9 cellular contexts compared by ENCODE assay signal in genomic region chr10:113960617-113961260, GRCh38.
DNase-seq lines count a peak whose midpoint lies in the region; ATAC-seq lines count a peak whose summit lies in the region.
"Had no signal": no experiment of that assay in that cellular context is flagged by ENCODE, and none has a peak within 500 bp of the region (broad histone marks: within the 10 kb centered on the region; RNA-seq: fewer than 3 reads in every experiment).

No MANE protein-coding gene starts in this region.

- H3K4me2 ChIP-seq in neuronal stem cell (ENCODE audit: insufficient read depth, low read length, poor library complexity, severe bottlenecking), result no peak overlapping the region

- no peaks in the 10 kb centered on the region for H3K79me1 ChIP-seq in neuronal stem cell (ENCODE audit: low read depth, low read length)

- no peak overlapping the region for H3K4me3 ChIP-seq in neuronal stem cell (ENCODE audit: low read length in 2 of 2)

- no peaks in the 10 kb centered on the region for H3K27me3 ChIP-seq in neuronal stem cell (ENCODE audit: control insufficient read depth in 3 of 3, insufficient read depth in 3 of 3, low read depth in 1 of 3, low read length in 3 of 3)

- H3K9ac ChIP-seq in neuronal stem cell (ENCODE audit: low read depth, low read length, poor library complexity), result no peak overlapping the region

- CTCF ChIA-PET in activated naive CD4-positive, alpha-beta T cell treated with anti-CD3 and anti-CD28 coated beads, Interleukin-2, amount 10 ng/mL, durations not matched to agents 7 days and 5 days (lab: Charles Lee), result interaction anchor here (1.3 kb wide), 1 partner anchor 87 kb away, joined by 3 read pairs; no protein-coding TSS in a partner anchor

- peak overlapping the region; percentile 9 for H2AFZ ChIP-seq in neuronal stem cell (ENCODE audit: low read length)

- no peak overlapping the region for H2BK12ac ChIP-seq in neuronal stem cell (ENCODE audit: low read length)

- H3K9me3 ChIP-seq in neuronal stem cell (replicated peaks in 1 of 2; ENCODE audit: control insufficient read depth in 2 of 2, insufficient read depth in 1 of 2, low read depth in 1 of 2, low read length in 2 of 2), result peaks cover 0 to 2% of the 10 kb centered on the region in 2 donors

- H2BK15ac ChIP-seq in neuronal stem cell (ENCODE audit: low read length), result peak overlapping the region; percentile 69

- peak overlapping the region; percentile 10 for H3K4me3 Mint-ChIP-seq in activated naive CD4-positive, alpha-beta T cell treated with anti-CD3 and anti-CD28 coated beads, Interleukin-2, amount 10 ng/mL, durations not matched to agents 7 days and 5 days
- H3K4me3 Mint-ChIP-seq: dendritic cell treated with granulocyte-macrophage colony-stimulating factor and Interleukin-4, amounts not matched to agents 40 ng/mL and 50 ng/mL, for 4 days had no signal

- H3K23ac ChIP-seq in neuronal stem cell (ENCODE audit: low read depth, low read length, poor library complexity), result no peak overlapping the region

- peak overlapping the region; percentile 87 for H3K27ac Mint-ChIP-seq in activated naive CD4-positive, alpha-beta T cell treated with anti-CD3 and anti-CD28 coated beads, Interleukin-2, amount 10 ng/mL, durations not matched to agents 7 days and 5 days
- H3K27ac Mint-ChIP-seq: dendritic cell treated with granulocyte-macrophage colony-stimulating factor and Interleukin-4, amounts not matched to agents 40 ng/mL and 50 ng/mL, for 4 days had no signal

- H3K4me1 Mint-ChIP-seq in activated naive CD4-positive, alpha-beta T cell treated with anti-CD3 and anti-CD28 coated beads, Interleukin-2, amount 10 ng/mL, durations not matched to agents 7 days and 5 days, result peaks cover 42% of the 10 kb centered on the region

- H3K27ac ChIP-seq in neuronal stem cell (replicated peaks; ENCODE audit: low read length), result peak overlapping the region; percentile 54

- ATAC-seq in GM19023 (IDR thresholded peaks at IDR 0.05; ENCODE audit: unreplicated experiment) (peak; percentile 34), HG03571 (IDR thresholded peaks at IDR 0.05; ENCODE audit: unreplicated experiment) (no peak), sciatic nerve (no peak)

- H4K91ac ChIP-seq in neuronal stem cell (ENCODE audit: low read depth, low read length, poor library complexity), result peak overlapping the region; percentile 64

- H2AK5ac ChIP-seq in neuronal stem cell (ENCODE audit: low read depth, low read length), result peak overlapping the region; percentile 77

- H4K8ac ChIP-seq in neuronal stem cell (ENCODE audit: low read depth, low read length), result peak overlapping the region; percentile 78

- DNase-seq in CD1c-positive myeloid dendritic cell (ENCODE audit: extremely low spot score) (peak; percentile 5), NAMALWA (ENCODE audit: low spot score) (peak; percentile 39), neuronal stem cell (ENCODE audit: low spot score) (peak; percentile 9), sciatic nerve (ENCODE audit: low spot score) (no peak), NOMO-1 treated with dmso at 0.1 percent for 144 hours (lab: John Stamatoyannopoulos, UW; ENCODE audit: unreplicated experiment) (no peak)
- DNase-seq in activated naive CD4-positive, alpha-beta T cell treated with anti-CD3 and anti-CD28 coated beads, Interleukin-2, amount 10 ng/mL, durations not matched to agents 7 days and 5 days, result peak; percentile 41

- H3K36me3 ChIP-seq in neuronal stem cell (replicated peaks in 1 of 2; ENCODE audit: control insufficient read depth in 2 of 2, insufficient read depth in 2 of 2, low read length in 2 of 2), result no peaks in the 10 kb centered on the region

- no peak overlapping the region for H3K4ac ChIP-seq in neuronal stem cell (ENCODE audit: low read length)

- no peak overlapping the region for H3K14ac ChIP-seq in neuronal stem cell (ENCODE audit: low read length)

- H3K4me1 ChIP-seq in neuronal stem cell (ENCODE audit: control insufficient read depth in 2 of 2, insufficient read depth in 1 of 2, low read depth in 1 of 2, low read length in 2 of 2), result peaks cover 19 to 23% of the 10 kb centered on the region in 2 donors

- H3K36me3 Mint-ChIP-seq in activated naive CD4-positive, alpha-beta T cell treated with anti-CD3 and anti-CD28 coated beads, Interleukin-2, amount 10 ng/mL, durations not matched to agents 7 days and 5 days, result peaks cover 2% of the 10 kb centered on the region

- H2BK5ac ChIP-seq in neuronal stem cell (ENCODE audit: low read length), result peak overlapping the region; percentile 9

- intact Hi-C loops in sciatic nerve (cut with DNase I), result no loop called here

- H3K18ac ChIP-seq in neuronal stem cell (ENCODE audit: low read length), result peak overlapping the region; percentile 94

- WGBS in neuronal stem cell (ENCODE audit: extremely low coverage in 2 of 2, insufficient read length in 2 of 2, insufficient replicate concordance in 1 of 2), 2 donors, result no CpG with 5 or more reads among the region's 12 CpGs

- H3K9me3 Mint-ChIP-seq in activated naive CD4-positive, alpha-beta T cell treated with anti-CD3 and anti-CD28 coated beads, Interleukin-2, amount 10 ng/mL, durations not matched to agents 7 days and 5 days, result peaks cover 2% of the 10 kb centered on the region

- peak overlapping the region; percentile 68 for H2BK120ac ChIP-seq in neuronal stem cell (ENCODE audit: low read depth, low read length)

- H3K27me3 Mint-ChIP-seq in activated naive CD4-positive, alpha-beta T cell treated with anti-CD3 and anti-CD28 coated beads, Interleukin-2, amount 10 ng/mL, durations not matched to agents 7 days and 5 days, result peaks cover 53% of the 10 kb centered on the region

Comparison
In these comparisons a context has a peak if more than half of its experiments do, and no peak if none do; other contexts are left out.
1. DNase-seq: peak in CD1c-positive myeloid dendritic cell (single experiment), NAMALWA (single experiment), activated naive CD4-positive, alpha-beta T cell treated with anti-CD3 and anti-CD28 coated beads, Interleukin-2, amount 10 ng/mL, durations not matched to agents 7 days and 5 days (single experiment) and neuronal stem cell (single experiment); none in sciatic nerve (single experiment) and NOMO-1 treated with dmso at 0.1 percent for 144 hours (single experiment).